Comparison of ENCODE assay signal across 12 cellular contexts in genomic region chr2:222430071-222430470, GRCh38. TPM values are rescaled to one million over a fixed set of nuclear protein-coding genes. Genes with fewer than 3 reads are reported as not detected.
"Had no signal": no experiment of that assay in that cellular context is flagged by ENCODE, and none has a peak within 500 bp of the region (broad histone marks: within the 10 kb centered on the region; RNA-seq: fewer than 3 reads in every experiment).

No MANE protein-coding gene starts in this region.

- H3K4me3 Mint-ChIP-seq: GM23338, H9, HFFc6 had no signal

- H3K4me3 ChIP-seq: GM23248, GM23338, HAP-1 had no signal

- H3K9ac ChIP-seq: GM23248 had no signal

- DNase-seq: GM23248, GOT3, H7, H9, HCEC 1CT, HFFc6 had no signal

- H3K4me1 ChIP-seq: HAP-1 had no signal

- ATAC-seq: GM23338, HCT116 had no signal

- H3K36me3 ChIP-seq: HAP-1 had no signal

- H3K4me2 ChIP-seq: GM23338 had no signal

- H3K27ac ChIP-seq: GM23248 had no signal

- H3K27ac Mint-ChIP-seq: GM23338, H9, HFFc6 had no signal

- H3K9me3 ChIP-seq: HAP-1 had no signal

- FAIRE-seq: H1, H54 had no signal

- H2AFZ ChIP-seq: GM23248, GM23338 had no signal

- H3K9me3 Mint-ChIP-seq: GM23338, H9 had no signal

RNA-seq across cellular contexts. Expression of gene SGPP2, which starts 5.7 kb away (rescaled TPM):
- total RNA-seq: GM23248, GM23338, H1, H4, H7, H9, HFFc6 had no signal
- polyA plus RNA-seq: GM23248 had no signal
